In genomic region chr1:118986291-118986838, GRCh38 we compare ENCODE assay signal across 12 cellular contexts. TPM values are rescaled to one million over a fixed set of nuclear protein-coding genes. Genes with fewer than 3 reads are reported as not detected.
DNase-seq lines count a peak whose midpoint lies in the region; TF ChIP-seq lines count a peak whose summit lies in the region.
"Had no signal": no experiment of that assay in that cellular context is flagged by ENCODE, and none has a peak within 500 bp of the region (broad histone marks: within the 10 kb centered on the region; RNA-seq: fewer than 3 reads in every experiment).

No MANE protein-coding gene starts in this region.

- H3F3A ChIP-seq in neural progenitor cell (ENCODE audit: low read depth): peaks cover 40% of the 10 kb centered on the region

- no peaks in the 10 kb centered on the region for H3K79me2 ChIP-seq in neural progenitor cell (ENCODE audit: low read depth)

- no peak overlapping the region for H3K9ac ChIP-seq in neural progenitor cell

- no peak overlapping the region for H3K27ac ChIP-seq in neural progenitor cell

- DNase-seq in ELR (ENCODE audit: low read depth): peak; percentile 71
- DNase-seq in HFFc6: peak; percentile 23
- no peak for DNase-seq in endothelial cell (ENCODE audit: low spot score)
- DNase-seq in neural progenitor cell (ENCODE audit: low spot score): peak; percentile 40
- no peak for DNase-seq in NCI-H345 (lab: John Stamatoyannopoulos, UW)
- no peak for DNase-seq in middle frontal gyrus (ENCODE audit: extremely low spot score, low spot score)
- DNase-seq in GF-D8 (lab: John Stamatoyannopoulos, UW): no peak
- DNase-seq in AML-193 (lab: John Stamatoyannopoulos, UW): no peak
- DNase-seq: activated T-cell treated with anti-CD3 and anti-CD28 coated beads, Interleukin-2, amount 50 U/mL, for 48 hours had no signal

- H3K9me3 Mint-ChIP-seq in HFFc6 (peaks cover 6% of the 10 kb centered on the region; the same call in 1 of the 2 replicates), endothelial cell (ENCODE audit: unreplicated experiment) (no peaks in the 10 kb centered on the region), neural progenitor cell (peaks cover 19% of the 10 kb centered on the region)

- peaks cover 22% of the 10 kb centered on the region for H3K36me3 Mint-ChIP-seq in HFFc6 (ENCODE audit: low read depth)
- H3K36me3 Mint-ChIP-seq in endothelial cell (ENCODE audit: low read depth, unreplicated experiment): peaks cover 44% of the 10 kb centered on the region
- H3K36me3 Mint-ChIP-seq in neural progenitor cell: no peaks in the 10 kb centered on the region

- peaks cover 23% of the 10 kb centered on the region for H3K4me1 ChIP-seq in neural progenitor cell

- H3K36me3 ChIP-seq in neural progenitor cell: no peaks in the 10 kb centered on the region

- H3K4me3 Mint-ChIP-seq in HFFc6: peak overlapping the region; percentile 98
- peak overlapping the region; percentile 99 for H3K4me3 Mint-ChIP-seq in endothelial cell (ENCODE audit: unreplicated experiment)
- H3K4me3 Mint-ChIP-seq in neural progenitor cell: peak overlapping the region; percentile 86

- no peak overlapping the region for H2AFZ ChIP-seq in neural progenitor cell (replicated peaks)

- peaks cover 100% of the 10 kb centered on the region for H3K27me3 ChIP-seq in neural progenitor cell

- H3K27ac Mint-ChIP-seq in HFFc6 (peak overlapping the region; percentile 96), endothelial cell (ENCODE audit: unreplicated experiment) (peak overlapping the region; percentile 94), neural progenitor cell (no peak overlapping the region)
- H3K27ac Mint-ChIP-seq: progenitor cell of endocrine pancreas had no signal

- H3K27me3 Mint-ChIP-seq in HFFc6 (ENCODE audit: insufficient read depth): peaks cover 13% of the 10 kb centered on the region
- H3K27me3 Mint-ChIP-seq in endothelial cell (ENCODE audit: unreplicated experiment): peaks cover 44% of the 10 kb centered on the region
- H3K27me3 Mint-ChIP-seq in neural progenitor cell (ENCODE audit: insufficient read depth, low read depth): peaks cover 95% of the 10 kb centered on the region

- peaks cover 51% of the 10 kb centered on the region for H4K20me1 ChIP-seq in neural progenitor cell (ENCODE audit: low read depth)

- H3K4me2 ChIP-seq in neural progenitor cell: peak overlapping the region; percentile 76

- H3K4me3 ChIP-seq in neural progenitor cell: peak overlapping the region; percentile 47

- peaks cover 45% of the 10 kb centered on the region for H3K4me1 Mint-ChIP-seq in HFFc6 (ENCODE audit: low read depth)
- H3K4me1 Mint-ChIP-seq in endothelial cell (ENCODE audit: unreplicated experiment): peaks cover 76% of the 10 kb centered on the region
- H3K4me1 Mint-ChIP-seq in neural progenitor cell: peaks cover 50% of the 10 kb centered on the region

- no peaks in the 10 kb centered on the region for H3K9me3 ChIP-seq in neural progenitor cell (ENCODE audit: low read depth)

- no peak for TF ChIP-seq CTCF in HFFc6 (IDR thresholded peaks at IDR 0.05)
- no peak for TF ChIP-seq CTCF in endothelial cell (IDR thresholded peaks at IDR 0.05; ENCODE audit: unreplicated experiment)
- no peak for TF ChIP-seq CTCF in neural progenitor cell (IDR thresholded peaks at IDR 0.05)

RNA-seq across cellular contexts. Expression of gene TBX15, which starts 1.8 kb away (rescaled TPM):
- 10 to 100 TPM in 3 of 6 experiments, 1 to 10 TPM in 3; 5.3 to 12.2 (median 10.0) TPM for total RNA-seq in HFFc6 (2021; fragmentation: NEBNext Ultra II Directional; extraction: Animal tissue kit (Norgen Biotek cat#: 25700))
- total RNA-seq in endothelial cell (ENCODE audit: unreplicated experiment) (38.0 TPM), neural progenitor cell (ENCODE audit: low replicate concordance) (2.8 and 2.9 TPM in 2 replicates)
- total RNA-seq: H4; progenitor cell of endocrine pancreas; T-helper 1 cell treated with Interleukin-12 subunit alpha and Interleukin-12 subunit beta and Interleukin-4 antibody, amounts not matched to agents 30 ng/mL and 1 ng/mL, for 36 hours had no signal

Comparison
In these comparisons a context has a peak if more than half of its experiments do, and no peak if none do; other contexts are left out.
1. DNase-seq: peak in ELR (single experiment), HFFc6 (single experiment) and neural progenitor cell (single experiment); none in endothelial cell (single experiment), NCI-H345 (single experiment), middle frontal gyrus (single experiment), GF-D8 (single experiment) and AML-193 (0 of 2).
2. Peak in every context shown above with its lines, with median percentiles within 50 percentile points of each other: H3K4me3 Mint-ChIP-seq.